8 cellular contexts compared by ENCODE assay signal in genomic region chr1:12231276-12231595, GRCh38. TPM values are rescaled to one million over a fixed set of nuclear protein-coding genes. Genes with fewer than 3 reads are reported as not detected.
A peak's percentile ranks its signal among the peaks of the same experiment; 100 is the strongest.
DNase-seq lines count a peak whose midpoint lies in the region; ATAC-seq, FAIRE-seq and TF ChIP-seq lines count a peak whose summit lies in the region.

No MANE protein-coding gene starts in this region.

- ATAC-seq in heart left ventricle (no peak), Right ventricle myocardium inferior (no peak), upper lobe of right lung (no peak)

- H2BK120ac ChIP-seq in mesendoderm (ENCODE audit: low read depth, low read length), result no peak overlapping the region

- H3K4me2 ChIP-seq in mesendoderm (ENCODE audit: low read length), result peak overlapping the region; percentile 73

- H3K27ac ChIP-seq in heart left ventricle (peak overlapping the region; percentile 49 to 97 (median 92)), mesendoderm (ENCODE audit: low read depth, low read length) (no peak overlapping the region), upper lobe of right lung (peak overlapping the region; percentile 91)

- H3K4me3 ChIP-seq in heart left ventricle (peak overlapping the region; percentile 55 to 100 (median 96)), bronchial epithelial cell (ENCODE audit: low read depth, low read length) (peak overlapping the region; percentile 92), mesendoderm (ENCODE audit: low read length) (no peak overlapping the region), upper lobe of right lung (peak overlapping the region; percentile 99)

- no peak overlapping the region for H3K23ac ChIP-seq in mesendoderm (ENCODE audit: low read length)

- DNase-seq in heart left ventricle (no peak), Right ventricle myocardium inferior (ENCODE audit: missing footprints) (no peak), bronchial epithelial cell (ENCODE audit: low read depth) (peak; percentile 79), mesendoderm (peak; percentile 20), upper lobe of right lung (no peak), islet precursor cell (no peak), KBM-7 (no peak), germinal center (ENCODE audit: low spot score) (no peak)

- H3K36me3 ChIP-seq in heart left ventricle (peaks cover 0 to 24% (median 16%) of the 10 kb centered on the region in 9 donors), bronchial epithelial cell (ENCODE audit: control insufficient read depth, insufficient read depth, low read length) (peaks cover 5% of the 10 kb centered on the region), mesendoderm (ENCODE audit: control insufficient read depth, insufficient read depth, low read length) (no peaks in the 10 kb centered on the region), upper lobe of right lung (peaks cover 16% of the 10 kb centered on the region)

- H3K79me2 ChIP-seq in mesendoderm (ENCODE audit: control insufficient read depth, insufficient read depth, low read length), result peaks cover 4% of the 10 kb centered on the region

- in situ Hi-C loops in KBM-7 (cut with MboI; ENCODE audit: low pct_unique_long_range_greater_than_20kb, low sequenced_read_pairs), result no loop called here

- H4K8ac ChIP-seq in mesendoderm (ENCODE audit: low read depth, low read length), result no peak overlapping the region

- no peak for FAIRE-seq in bronchial epithelial cell (lab: Jason Lieb, UNC)

- no peaks in the 10 kb centered on the region for H3K9me3 ChIP-seq in heart left ventricle
- no peaks in the 10 kb centered on the region for H3K9me3 ChIP-seq in upper lobe of right lung

- H3K4me1 ChIP-seq in heart left ventricle (peaks cover 3 to 34% (median 15%) of the 10 kb centered on the region in 12 donors), mesendoderm (ENCODE audit: control insufficient read depth, low read depth, low read length) (no peaks in the 10 kb centered on the region), upper lobe of right lung (peaks cover 25% of the 10 kb centered on the region)

- no peak overlapping the region for H2BK15ac ChIP-seq in mesendoderm (replicated peaks; ENCODE audit: low read depth)

- intact Hi-C loops in heart left ventricle (cut with DNase I) (no loop called here), Right ventricle myocardium inferior (cut with DNase I) (loop anchor here (1.0 kb wide), 1 partner anchor 388 kb away; no protein-coding TSS in a partner anchor), upper lobe of right lung (cut with DNase I) (no loop called here)

- H3K79me1 ChIP-seq in mesendoderm (ENCODE audit: low read length), result peaks cover 5% of the 10 kb centered on the region

- H3K27me3 ChIP-seq in heart left ventricle (no peaks in the 10 kb centered on the region), bronchial epithelial cell (ENCODE audit: control insufficient read depth, insufficient read depth, low read length) (no peaks in the 10 kb centered on the region), mesendoderm (ENCODE audit: insufficient read depth, low read length, poor library complexity) (no peaks in the 10 kb centered on the region), upper lobe of right lung (no peaks in the 10 kb centered on the region)

- H2BK5ac ChIP-seq in mesendoderm (ENCODE audit: low read length), result no peak overlapping the region

- no peak overlapping the region for H3K18ac ChIP-seq in mesendoderm (ENCODE audit: low read length)

- no peak overlapping the region for H3K4ac ChIP-seq in mesendoderm (ENCODE audit: low read depth, low read length)

- no peak overlapping the region for H4K5ac ChIP-seq in mesendoderm (ENCODE audit: low read length)

- no peak overlapping the region for H2AK5ac ChIP-seq in mesendoderm (ENCODE audit: low read length)

- peak overlapping the region; percentile 89 for H3K56ac ChIP-seq in mesendoderm (ENCODE audit: low read length)

- TF ChIP-seq CTCF in heart left ventricle (IDR thresholded peaks at IDR 0.05) (no peak), bronchial epithelial cell (IDR thresholded peaks at IDR 0.05; ENCODE audit: insufficient read depth, low read length, severe bottlenecking) (no peak), upper lobe of right lung (IDR thresholded peaks at IDR 0.05) (no peak)

- TF ChIP-seq POLR2A in heart left ventricle (IDR thresholded peaks at IDR 0.05), result no peak

- H3K9ac ChIP-seq in mesendoderm (ENCODE audit: low read length), result peak overlapping the region; percentile 72

- 12 to 27% (median 15%) methylated on average over 4 of the region's 4 CpGs for WGBS in heart left ventricle, 4 donors
- no CpG with 5 or more reads among the region's 4 CpGs for WGBS in mesendoderm (ENCODE audit: extremely low coverage, insufficient coverage, low lambda C conversion rate)

RNA-seq across cellular contexts. Expression of gene VPS13D, which starts 1.4 kb away (rescaled TPM):
- total RNA-seq in heart left ventricle (100 to 1,000 TPM in 4 of 9 donors, 10 to 100 TPM in 5; 74.3 to 301 (median 95.8) TPM), Right ventricle myocardium inferior (105 TPM), bronchial epithelial cell (25.8 and 34.9 TPM in 2 replicates), upper lobe of right lung (74.7 TPM)
- 10 to 100 TPM; 32.1 to 84.8 TPM for polyA plus RNA-seq in heart left ventricle
- 5.8 TPM for polyA plus RNA-seq in mesendoderm (2013, experiment 1 of 2)
- 4.2 TPM for polyA plus RNA-seq in mesendoderm (2013, experiment 2 of 2)

Comparison
In these comparisons a context has a peak if more than half of its experiments do, and no peak if none do; other contexts are left out.
1. DNase-seq: peak in bronchial epithelial cell (single experiment) and mesendoderm (single experiment); none in heart left ventricle (0 of 5), Right ventricle myocardium inferior (single experiment), upper lobe of right lung (single experiment), islet precursor cell (single experiment), KBM-7 (single experiment) and germinal center (single experiment).